In the genomic region with DNA sequence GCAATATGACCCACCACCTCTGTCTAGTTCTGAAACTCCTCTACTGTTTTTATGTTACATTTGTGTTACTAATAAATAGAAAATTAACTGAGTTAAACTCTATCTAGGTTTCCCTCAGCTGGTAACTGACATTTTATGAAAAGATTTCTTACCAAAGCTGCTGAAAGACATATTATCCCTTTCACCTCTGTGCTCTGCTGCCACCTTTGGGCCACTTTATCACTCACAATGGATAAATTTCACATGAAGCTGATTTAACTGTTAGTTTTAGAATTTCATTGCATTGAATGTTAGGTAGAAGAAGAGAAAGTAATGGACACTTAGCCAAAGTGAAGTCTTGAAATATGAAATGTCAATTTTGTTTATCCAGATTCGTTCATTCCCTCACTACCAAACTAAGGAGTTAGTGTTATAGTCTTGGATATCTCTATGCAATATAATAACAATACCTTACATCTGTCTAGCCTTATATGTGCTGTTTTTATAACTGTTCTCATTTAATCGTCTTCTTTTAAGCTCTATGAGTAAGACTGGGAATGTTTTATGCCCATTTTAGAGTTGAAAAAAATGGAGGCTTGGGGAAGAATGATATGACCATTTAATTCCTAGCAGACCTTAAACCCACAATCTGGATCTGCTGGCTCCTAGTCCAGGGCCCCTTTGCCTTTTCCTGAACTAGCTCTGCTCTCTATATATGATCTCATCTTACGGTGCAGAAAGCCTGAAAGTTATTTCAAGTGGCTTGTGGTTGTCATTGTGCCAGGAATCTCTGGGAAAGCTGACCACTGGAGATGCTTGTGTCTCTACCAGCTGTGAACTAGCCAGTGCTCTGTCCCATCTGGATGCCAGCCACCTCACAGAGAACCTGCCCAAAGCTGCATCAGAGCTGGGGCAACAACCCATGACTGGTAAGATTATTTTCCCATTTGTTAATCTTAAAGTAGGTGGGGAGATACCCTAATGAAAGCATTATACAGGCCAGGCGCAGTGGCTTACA, we compare ENCODE assay signal across 8 cellular contexts.
A peak's percentile ranks its signal among the peaks of the same experiment; 100 is the strongest.
DNase-seq lines count a peak whose midpoint lies in the region; ATAC-seq and TF ChIP-seq lines count a peak whose summit lies in the region.

No MANE protein-coding gene starts in this region.

- POLR2A ChIA-PET in HCT116 (lab: Charles Lee): no interaction called here
- POLR2A ChIA-PET in activated CD8-positive, alpha-beta T cell treated with anti-CD3 and anti-CD28 coated beads, Interleukin-2, amount 10 ng/mL, durations not matched to agents 7 days and 5 days (lab: Charles Lee): no interaction called here

- peak; percentile 88 for TF ChIP-seq RAD21 in HCT116 (IDR thresholded peaks at IDR 0.05; ENCODE audit: low read depth)

- no peak overlapping the region for H3K27ac Mint-ChIP-seq in activated CD8-positive, alpha-beta T cell treated with anti-CD3 and anti-CD28 coated beads, Interleukin-2, amount 10 ng/mL, durations not matched to agents 7 days and 5 days

- no peaks in the 10 kb centered on the region for H3K4me1 ChIP-seq in HCT116 (ENCODE audit: control insufficient read depth in 1 of 2, insufficient read depth in 2 of 2, low read length in 2 of 2)

- BruUV-seq in HCT116 (replicated peaks; lab: Mats Ljungman, UMichigan): no TSS peak

- H3K4me1 Mint-ChIP-seq in activated CD8-positive, alpha-beta T cell treated with anti-CD3 and anti-CD28 coated beads, Interleukin-2, amount 10 ng/mL, durations not matched to agents 7 days and 5 days (ENCODE audit: low read depth): no peaks in the 10 kb centered on the region

- no peaks in the 10 kb centered on the region for H3K27me3 Mint-ChIP-seq in activated CD8-positive, alpha-beta T cell treated with anti-CD3 and anti-CD28 coated beads, Interleukin-2, amount 10 ng/mL, durations not matched to agents 7 days and 5 days (ENCODE audit: low read depth)

- no peaks in the 10 kb centered on the region for H3K9me2 ChIP-seq in HCT116 (ENCODE audit: insufficient read depth)

- CTCF ChIA-PET in HCT116 (lab: Charles Lee): interaction anchor here (0.6 to 1.7 kb wide), 17 partner anchors 10 to 785 kb away, joined by 3 to 51 read pairs (median 4); no protein-coding TSS in a partner anchor
- CTCF ChIA-PET in activated CD8-positive, alpha-beta T cell treated with anti-CD3 and anti-CD28 coated beads, Interleukin-2, amount 10 ng/mL, durations not matched to agents 7 days and 5 days (lab: Charles Lee): interaction anchor here (0.6 to 1.9 kb wide), 32 partner anchors 10 to 497 kb away, joined by 3 to 26 read pairs (median 3); no protein-coding TSS in a partner anchor

- no peak for TF ChIP-seq POLR2A in HCT116 (IDR thresholded peaks at IDR 0.05; ENCODE audit: borderline replicate concordance, extremely low read depth, insufficient read depth, insufficient read length)

- no peaks in the 10 kb centered on the region for H4K20me1 ChIP-seq in HCT116 (ENCODE audit: insufficient read depth)

- no peak overlapping the region for H3K27ac ChIP-seq in HCT116 (ENCODE audit: low read depth, low read length)

- H3K36me3 Mint-ChIP-seq in activated CD8-positive, alpha-beta T cell treated with anti-CD3 and anti-CD28 coated beads, Interleukin-2, amount 10 ng/mL, durations not matched to agents 7 days and 5 days (ENCODE audit: low read depth): no peaks in the 10 kb centered on the region

- ATAC-seq in HCT116: peak; percentile 70
- ATAC-seq in activated CD8-positive, alpha-beta T cell treated with anti-CD3 and anti-CD28 coated beads, Interleukin-2, amount 10 ng/mL, durations not matched to agents 7 days and 5 days: no peak
- peak; percentile 59 for ATAC-seq in sciatic nerve
- no peak for ATAC-seq in GM18511 (IDR thresholded peaks at IDR 0.05; ENCODE audit: unreplicated experiment)
- ATAC-seq in GM18870 (IDR thresholded peaks at IDR 0.05; ENCODE audit: unreplicated experiment): no peak

- no peaks in the 10 kb centered on the region for H3K27me3 ChIP-seq in HCT116 (ENCODE audit: insufficient read depth, low read length)

- H3K4me3 Mint-ChIP-seq in activated CD8-positive, alpha-beta T cell treated with anti-CD3 and anti-CD28 coated beads, Interleukin-2, amount 10 ng/mL, durations not matched to agents 7 days and 5 days: no peak overlapping the region

- H3K36me3 ChIP-seq in HCT116 (ENCODE audit: control insufficient read depth in 1 of 2, insufficient read depth in 2 of 2, low read length in 2 of 2): no peaks in the 10 kb centered on the region

- intact Hi-C loops in HCT116 (cut with micrococcal nuclease) (loop anchor here (1.0 kb wide), 3 partner anchors 148 to 496 kb away; no protein-coding TSS in a partner anchor), head of caudate nucleus (cut with DNase I) (loop anchor here (5.0 to 10.0 kb wide), 3 partner anchors 52 to 250 kb away; no protein-coding TSS in a partner anchor), sciatic nerve (cut with DNase I) (loop anchor here (10.0 kb wide), 1 partner anchor 252 kb away; no protein-coding TSS in a partner anchor)

- no peak overlapping the region for H3K4me3 ChIP-seq in HCT116 (replicated peaks in 1 of 2; ENCODE audit: low read depth in 1 of 2, low read length in 2 of 2)

- H3K4me2 ChIP-seq in HCT116 (ENCODE audit: low read length): no peak overlapping the region

- no peaks in the 10 kb centered on the region for H3K79me2 ChIP-seq in HCT116 (ENCODE audit: insufficient read depth, low read length)

- peak; percentile 72 to 91 (median 77) for TF ChIP-seq CTCF in HCT116 (IDR thresholded peaks at IDR 0.05 in 2 of 3, conservative IDR thresholded peaks at IDR 0.05 in 1 of 3; ENCODE audit: borderline replicate concordance in 1 of 3, insufficient read depth in 1 of 3, low read depth in 2 of 3, low read length in 2 of 3)

- no peaks in the 10 kb centered on the region for H3K9me3 Mint-ChIP-seq in activated CD8-positive, alpha-beta T cell treated with anti-CD3 and anti-CD28 coated beads, Interleukin-2, amount 10 ng/mL, durations not matched to agents 7 days and 5 days (ENCODE audit: insufficient read depth)

- H2AFZ ChIP-seq in HCT116 (ENCODE audit: low read depth, low read length, poor library complexity, severe bottlenecking): no peak overlapping the region

- RAD21 ChIA-PET in HCT116 (lab: Charles Lee; ENCODE audit: low non-redundant PET in 1 of 2, low total read pairs in 2 of 2, uncharacterized antibody in 2 of 2, unreplicated experiment in 2 of 2): interaction anchor here (0.7 to 1.1 kb wide), 5 partner anchors 148 to 268 kb away, joined by 3 to 4 read pairs (median 3); no protein-coding TSS in a partner anchor

- no peaks in the 10 kb centered on the region for H3K9me3 ChIP-seq in HCT116 (ENCODE audit: control insufficient read depth in 1 of 2, insufficient read depth in 1 of 2, low read depth in 1 of 2, low read length in 2 of 2)

- DNase-seq in DMS53 (lab: John Stamatoyannopoulos, UW): peak; percentile 63
- DNase-seq in HCT116 (ENCODE audit: low read depth, low spot score): peak; percentile 34
- peak; percentile 33 for DNase-seq in NCI-H446 treated with DMSO at 0.1 percent for 48 hours (lab: John Stamatoyannopoulos, UW)
- DNase-seq in activated CD8-positive, alpha-beta T cell treated with anti-CD3 and anti-CD28 coated beads, Interleukin-2, amount 10 ng/mL, durations not matched to agents 7 days and 5 days: peak; percentile 53
- peak in 34 of 42 donors; percentile 32 to 88 (median 64) for DNase-seq in head of caudate nucleus
- DNase-seq in sciatic nerve (ENCODE audit: low spot score): peak; percentile 73

- H3K9ac ChIP-seq in HCT116 (ENCODE audit: low read length): no peak overlapping the region

TF ChIP-seq in HCT116, 20 proteins besides CTCF, POLR2A, EP300 and RAD21 (continues in another document):
- TF ChIP-seq EZH2 (IDR thresholded peaks at IDR 0.05) (no peak), MAX (IDR thresholded peaks at IDR 0.05) (no peak), ATF3 (IDR thresholded peaks at IDR 0.05) (no peak), ELF1 (IDR thresholded peaks at IDR 0.05; ENCODE audit: borderline replicate concordance, low read depth) (no peak), CEBPB (IDR thresholded peaks at IDR 0.05; ENCODE audit: low read depth) (no peak), ZFX (IDR thresholded peaks at IDR 0.05) (no peak), POLR2AphosphoS5 (IDR thresholded peaks at IDR 0.05; ENCODE audit: low read depth, low read length) (no peak), SIN3A (IDR thresholded peaks at IDR 0.05; ENCODE audit: low read depth) (no peak), EGR1 (IDR thresholded peaks at IDR 0.05; ENCODE audit: low read depth) (no peak), CBX3 (IDR thresholded peaks at IDR 0.05; ENCODE audit: low read depth) (no peak), ZNF274 (IDR thresholded peaks at IDR 0.05; ENCODE audit: low read depth, low read length) (no peak)
- TF ChIP-seq, protein P1, sequence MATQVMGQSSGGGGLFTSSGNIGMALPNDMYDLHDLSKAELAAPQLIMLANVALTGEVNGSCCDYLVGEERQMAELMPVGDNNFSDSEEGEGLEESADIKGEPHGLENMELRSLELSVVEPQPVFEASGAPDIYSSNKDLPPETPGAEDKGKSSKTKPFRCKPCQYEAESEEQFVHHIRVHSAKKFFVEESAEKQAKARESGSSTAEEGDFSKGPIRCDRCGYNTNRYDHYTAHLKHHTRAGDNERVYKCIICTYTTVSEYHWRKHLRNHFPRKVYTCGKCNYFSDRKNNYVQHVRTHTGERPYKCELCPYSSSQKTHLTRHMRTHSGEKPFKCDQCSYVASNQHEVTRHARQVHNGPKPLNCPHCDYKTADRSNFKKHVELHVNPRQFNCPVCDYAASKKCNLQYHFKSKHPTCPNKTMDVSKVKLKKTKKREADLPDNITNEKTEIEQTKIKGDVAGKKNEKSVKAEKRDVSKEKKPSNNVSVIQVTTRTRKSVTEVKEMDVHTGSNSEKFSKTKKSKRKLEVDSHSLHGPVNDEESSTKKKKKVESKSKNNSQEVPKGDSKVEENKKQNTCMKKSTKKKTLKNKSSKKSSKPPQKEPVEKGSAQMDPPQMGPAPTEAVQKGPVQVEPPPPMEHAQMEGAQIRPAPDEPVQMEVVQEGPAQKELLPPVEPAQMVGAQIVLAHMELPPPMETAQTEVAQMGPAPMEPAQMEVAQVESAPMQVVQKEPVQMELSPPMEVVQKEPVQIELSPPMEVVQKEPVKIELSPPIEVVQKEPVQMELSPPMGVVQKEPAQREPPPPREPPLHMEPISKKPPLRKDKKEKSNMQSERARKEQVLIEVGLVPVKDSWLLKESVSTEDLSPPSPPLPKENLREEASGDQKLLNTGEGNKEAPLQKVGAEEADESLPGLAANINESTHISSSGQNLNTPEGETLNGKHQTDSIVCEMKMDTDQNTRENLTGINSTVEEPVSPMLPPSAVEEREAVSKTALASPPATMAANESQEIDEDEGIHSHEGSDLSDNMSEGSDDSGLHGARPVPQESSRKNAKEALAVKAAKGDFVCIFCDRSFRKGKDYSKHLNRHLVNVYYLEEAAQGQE (IDR thresholded peaks at IDR 0.05; ENCODE audit: low read depth): no peak

Comparison
In these comparisons a context has a peak if more than half of its experiments do, and no peak if none do; other contexts are left out.
1. ATAC-seq: peak in HCT116 (single experiment) and sciatic nerve (single experiment); none in activated CD8-positive, alpha-beta T cell treated with anti-CD3 and anti-CD28 coated beads, Interleukin-2, amount 10 ng/mL, durations not matched to agents 7 days and 5 days (single experiment), GM18511 (single experiment) and GM18870 (single experiment).
2. Peak in every context shown above with its lines, with median percentiles within 50 percentile points of each other: DNase-seq.